8 cellular contexts compared by ENCODE assay signal in genomic region chr1:92784639-92785500, GRCh38. TPM values are rescaled to one million over a fixed set of nuclear protein-coding genes. Genes with fewer than 3 reads are reported as not detected.
DNase-seq lines count a peak whose midpoint lies in the region; ATAC-seq and TF ChIP-seq lines count a peak whose summit lies in the region.

EVI5 (minus strand) TSS chr1:92785108; CDS start chr1:92736546, 48,562 bp downstream.

- ATAC-seq in GM18868 (IDR thresholded peaks at IDR 0.05; ENCODE audit: unreplicated experiment): peak; percentile 95
- peak; percentile 85 for ATAC-seq in HG03103 (IDR thresholded peaks at IDR 0.05; ENCODE audit: low read depth, unreplicated experiment)

- POLR2A ChIA-PET in AG04449 (lab: Yijun Ruan, JAX): interaction anchor here (0.8 to 1.8 kb wide), 6 partner anchors 8 to 50 kb away, joined by 3 to 13 read pairs (median 5); partner anchors contain the start of gene RPL5

- H2AFZ ChIP-seq in mammary epithelial cell (ENCODE audit: low read depth, low read length): peak within 1 kb of the TSS; percentile 96

- no TSS peak for BruUV-seq in mammary epithelial cell (replicated peaks; lab: Mats Ljungman, UMichigan)

- dilution Hi-C loops in mammary epithelial cell (cut with HindIII; ENCODE audit: low sequenced_read_pairs): no loop called here

- DNase-seq in AG04449 (ENCODE audit: low read depth, low spot score) (peak; percentile 78), NCI-H2171 (lab: John Stamatoyannopoulos, UW) (peak; percentile 93), mammary epithelial cell (peak; percentile 95)

- H3K4me1 ChIP-seq in mammary epithelial cell (ENCODE audit: insufficient read depth, low read length) (peaks cover 13% of the 10 kb centered on the region), iPS-20b (ENCODE audit: insufficient read depth, low read length) (0 out of 2 replicates have a peak, but pooled peaks cover 3% of the 10 kb centered on the region)

- intact Hi-C loops in mammary epithelial cell (cut with micrococcal nuclease): loop anchor here (1.0 to 2.0 kb wide), 4 partner anchors 20 to 47 kb away; partner anchors contain the start of gene RPL5

- H3K9me3 ChIP-seq in mammary epithelial cell (replicated peaks; ENCODE audit: insufficient read depth, low read length): no peaks in the 10 kb centered on the region
- H3K9me3 ChIP-seq in iPS-20b (ENCODE audit: insufficient read depth, low read depth, low read length): no peaks in the 10 kb centered on the region

- H4K20me1 ChIP-seq in mammary epithelial cell (ENCODE audit: insufficient read depth, low read length): no peaks in the 10 kb centered on the region

- in situ Hi-C loops in mammary epithelial cell (cut with MboI; ENCODE audit: low sequenced_read_pairs in 2 of 2): no loop called here

- CTCF ChIA-PET in AG04449 (lab: Yijun Ruan, JAX) (interaction anchor here (1.0 to 3.9 kb wide), 6 partner anchors 10 to 47 kb away, joined by 3 to 15 read pairs (median 6); partner anchors contain the start of gene RPL5), mammary epithelial cell (lab: Charles Lee; ENCODE audit: low non-redundant PET) (interaction anchor here (0.6 kb wide), 1 partner anchor 36 kb away, joined by 12 read pairs; no protein-coding TSS in a partner anchor)

- H3K4me3 ChIP-seq in AG04449 (ENCODE audit: low read depth, low read length): peak within 1 kb of the TSS; percentile 86
- peak within 1 kb of the TSS; percentile 76 to 98 (median 83) for H3K4me3 ChIP-seq in mammary epithelial cell (replicated peaks in 1 of 3; ENCODE audit: insufficient read depth in 1 of 3, low read depth in 2 of 3, low read length in 3 of 3)
- H3K4me3 ChIP-seq in iPS-20b (ENCODE audit: low read length): peak within 1 kb of the TSS; percentile 78
- peak within 1 kb of the TSS; percentile 53 to 89 (median 65) for H3K4me3 ChIP-seq in skin epidermis

- peak; percentile 10 for TF ChIP-seq CTCF in AG04449 (IDR thresholded peaks at IDR 0.05; ENCODE audit: insufficient read depth, low read length, missing control alignments)
- TF ChIP-seq CTCF in VCaP (conservative IDR thresholded peaks at IDR 0.05): no peak; the same call in 1 of the 2 replicates
- no peak for TF ChIP-seq CTCF in mammary epithelial cell (conservative IDR thresholded peaks at IDR 0.05 in 1 of 2, IDR thresholded peaks at IDR 0.05 in 1 of 2; ENCODE audit: extremely low read depth in 1 of 2, insufficient read depth in 1 of 2, low read depth in 1 of 2, low read length in 2 of 2)

- no peaks in the 10 kb centered on the region for H3K27me3 ChIP-seq in mammary epithelial cell (ENCODE audit: insufficient read depth, low read length)
- peaks cover 21% of the 10 kb centered on the region for H3K27me3 ChIP-seq in iPS-20b (ENCODE audit: insufficient read depth, low read length)

- peak within 1 kb of the TSS; percentile 78 for H3K27ac ChIP-seq in VCaP
- H3K27ac ChIP-seq in mammary epithelial cell (ENCODE audit: insufficient read depth, low read depth, low read length): peak within 1 kb of the TSS; percentile 66
- no peak within 1 kb of the TSS for H3K27ac ChIP-seq in iPS-20b (ENCODE audit: low read length)
- H3K27ac ChIP-seq in skin epidermis: peak within 1 kb of the TSS; percentile 64 to 97 (median 92)

- no peaks in the 10 kb centered on the region for H3K36me3 ChIP-seq in mammary epithelial cell (ENCODE audit: insufficient read depth, low read length)
- H3K36me3 ChIP-seq in iPS-20b (ENCODE audit: insufficient read depth, low read depth, low read length): no peaks in the 10 kb centered on the region; the same call in 1 of the 2 replicates

- 0% methylated on average over 10 of the region's 94 CpGs for WGBS in mammary epithelial cell (ENCODE audit: low coverage, missing lambda C conversion rate)

- H3K4me2 ChIP-seq in mammary epithelial cell (ENCODE audit: insufficient read depth, low read depth, low read length): peak within 1 kb of the TSS; percentile 84

- H3K9ac ChIP-seq in mammary epithelial cell (ENCODE audit: insufficient read depth, low read length): peak within 1 kb of the TSS; percentile 58
- H3K9ac ChIP-seq in iPS-20b (ENCODE audit: low read depth, low read length): peak within 1 kb of the TSS; percentile 76; the same call in 1 of the 2 replicates

- H3K79me2 ChIP-seq in mammary epithelial cell (ENCODE audit: insufficient read depth, low read length): peaks cover 45% of the 10 kb centered on the region

RNA-seq across cellular contexts. Expression of gene EVI5, which starts in this region (rescaled TPM):
- 10 to 100 TPM; 30.3 to 43.3 TPM for total RNA-seq in mammary epithelial cell
- 14.2 TPM for polyA plus RNA-seq in mammary epithelial cell
- polyA minus RNA-seq in mammary epithelial cell: 21.6 TPM
